In the genomic region with DNA sequence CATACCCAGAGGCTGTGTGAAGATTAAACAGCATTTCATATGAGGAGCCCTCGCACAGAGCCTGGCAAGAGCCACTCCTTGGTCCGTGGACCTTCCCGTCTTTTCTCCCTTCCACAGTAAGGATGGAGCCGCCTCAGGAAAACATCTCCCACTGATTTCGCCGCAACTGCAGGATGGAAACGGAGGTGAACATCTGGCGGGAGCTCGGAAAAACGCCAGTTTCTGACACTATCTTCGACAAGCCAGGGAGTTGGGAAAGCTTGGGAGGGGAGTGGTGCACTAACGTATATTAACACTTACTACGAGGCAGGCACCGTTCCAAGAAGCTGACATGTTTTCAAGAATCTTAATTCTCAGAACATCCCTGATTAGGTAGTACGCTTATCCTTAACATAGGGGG, we compare ENCODE assay signal across 1 cellular context.
TF ChIP-seq lines count a peak whose summit lies in the region.

No MANE protein-coding gene starts in this region.

TF ChIP-seq in K562, 482 proteins besides CTCF, POLR2A, EP300 and RAD21 (continued from another document and continues in another):
- 0 out of 2 replicates have a peak, but pooled peaks have one; percentile 23 for TF ChIP-seq TAL1 (IDR thresholded peaks at IDR 0.05)
- no peak for TF ChIP-seq ZFX (CRISPR knock-in tag; IDR thresholded peaks at IDR 0.05)
- no peak for TF ChIP-seq NUFIP1 (IDR thresholded peaks at IDR 0.05; ENCODE audit: partially characterized antibody)
- TF ChIP-seq PYGO2 (tag; IDR thresholded peaks at IDR 0.05) = no peak
- TF ChIP-seq, protein P1, sequence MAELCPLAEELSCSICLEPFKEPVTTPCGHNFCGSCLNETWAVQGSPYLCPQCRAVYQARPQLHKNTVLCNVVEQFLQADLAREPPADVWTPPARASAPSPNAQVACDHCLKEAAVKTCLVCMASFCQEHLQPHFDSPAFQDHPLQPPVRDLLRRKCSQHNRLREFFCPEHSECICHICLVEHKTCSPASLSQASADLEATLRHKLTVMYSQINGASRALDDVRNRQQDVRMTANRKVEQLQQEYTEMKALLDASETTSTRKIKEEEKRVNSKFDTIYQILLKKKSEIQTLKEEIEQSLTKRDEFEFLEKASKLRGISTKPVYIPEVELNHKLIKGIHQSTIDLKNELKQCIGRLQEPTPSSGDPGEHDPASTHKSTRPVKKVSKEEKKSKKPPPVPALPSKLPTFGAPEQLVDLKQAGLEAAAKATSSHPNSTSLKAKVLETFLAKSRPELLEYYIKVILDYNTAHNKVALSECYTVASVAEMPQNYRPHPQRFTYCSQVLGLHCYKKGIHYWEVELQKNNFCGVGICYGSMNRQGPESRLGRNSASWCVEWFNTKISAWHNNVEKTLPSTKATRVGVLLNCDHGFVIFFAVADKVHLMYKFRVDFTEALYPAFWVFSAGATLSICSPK (IDR thresholded peaks at IDR 0.05; ENCODE audit: borderline replicate concordance) = no peak
- TF ChIP-seq, protein P2, sequence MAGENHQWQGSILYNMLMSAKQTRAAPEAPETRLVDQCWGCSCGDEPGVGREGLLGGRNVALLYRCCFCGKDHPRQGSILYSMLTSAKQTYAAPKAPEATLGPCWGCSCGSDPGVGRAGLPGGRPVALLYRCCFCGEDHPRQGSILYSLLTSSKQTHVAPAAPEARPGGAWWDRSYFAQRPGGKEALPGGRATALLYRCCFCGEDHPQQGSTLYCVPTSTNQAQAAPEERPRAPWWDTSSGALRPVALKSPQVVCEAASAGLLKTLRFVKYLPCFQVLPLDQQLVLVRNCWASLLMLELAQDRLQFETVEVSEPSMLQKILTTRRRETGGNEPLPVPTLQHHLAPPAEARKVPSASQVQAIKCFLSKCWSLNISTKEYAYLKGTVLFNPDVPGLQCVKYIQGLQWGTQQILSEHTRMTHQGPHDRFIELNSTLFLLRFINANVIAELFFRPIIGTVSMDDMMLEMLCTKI (IDR thresholded peaks at IDR 0.05; ENCODE audit: partially characterized antibody) = no peak
- no peak for TF ChIP-seq ZNF24 (IDR thresholded peaks at IDR 0.05)
- TF ChIP-seq NFE2 (IDR thresholded peaks at IDR 0.05; ENCODE audit: low read depth) = no peak
- TF ChIP-seq, protein P3, sequence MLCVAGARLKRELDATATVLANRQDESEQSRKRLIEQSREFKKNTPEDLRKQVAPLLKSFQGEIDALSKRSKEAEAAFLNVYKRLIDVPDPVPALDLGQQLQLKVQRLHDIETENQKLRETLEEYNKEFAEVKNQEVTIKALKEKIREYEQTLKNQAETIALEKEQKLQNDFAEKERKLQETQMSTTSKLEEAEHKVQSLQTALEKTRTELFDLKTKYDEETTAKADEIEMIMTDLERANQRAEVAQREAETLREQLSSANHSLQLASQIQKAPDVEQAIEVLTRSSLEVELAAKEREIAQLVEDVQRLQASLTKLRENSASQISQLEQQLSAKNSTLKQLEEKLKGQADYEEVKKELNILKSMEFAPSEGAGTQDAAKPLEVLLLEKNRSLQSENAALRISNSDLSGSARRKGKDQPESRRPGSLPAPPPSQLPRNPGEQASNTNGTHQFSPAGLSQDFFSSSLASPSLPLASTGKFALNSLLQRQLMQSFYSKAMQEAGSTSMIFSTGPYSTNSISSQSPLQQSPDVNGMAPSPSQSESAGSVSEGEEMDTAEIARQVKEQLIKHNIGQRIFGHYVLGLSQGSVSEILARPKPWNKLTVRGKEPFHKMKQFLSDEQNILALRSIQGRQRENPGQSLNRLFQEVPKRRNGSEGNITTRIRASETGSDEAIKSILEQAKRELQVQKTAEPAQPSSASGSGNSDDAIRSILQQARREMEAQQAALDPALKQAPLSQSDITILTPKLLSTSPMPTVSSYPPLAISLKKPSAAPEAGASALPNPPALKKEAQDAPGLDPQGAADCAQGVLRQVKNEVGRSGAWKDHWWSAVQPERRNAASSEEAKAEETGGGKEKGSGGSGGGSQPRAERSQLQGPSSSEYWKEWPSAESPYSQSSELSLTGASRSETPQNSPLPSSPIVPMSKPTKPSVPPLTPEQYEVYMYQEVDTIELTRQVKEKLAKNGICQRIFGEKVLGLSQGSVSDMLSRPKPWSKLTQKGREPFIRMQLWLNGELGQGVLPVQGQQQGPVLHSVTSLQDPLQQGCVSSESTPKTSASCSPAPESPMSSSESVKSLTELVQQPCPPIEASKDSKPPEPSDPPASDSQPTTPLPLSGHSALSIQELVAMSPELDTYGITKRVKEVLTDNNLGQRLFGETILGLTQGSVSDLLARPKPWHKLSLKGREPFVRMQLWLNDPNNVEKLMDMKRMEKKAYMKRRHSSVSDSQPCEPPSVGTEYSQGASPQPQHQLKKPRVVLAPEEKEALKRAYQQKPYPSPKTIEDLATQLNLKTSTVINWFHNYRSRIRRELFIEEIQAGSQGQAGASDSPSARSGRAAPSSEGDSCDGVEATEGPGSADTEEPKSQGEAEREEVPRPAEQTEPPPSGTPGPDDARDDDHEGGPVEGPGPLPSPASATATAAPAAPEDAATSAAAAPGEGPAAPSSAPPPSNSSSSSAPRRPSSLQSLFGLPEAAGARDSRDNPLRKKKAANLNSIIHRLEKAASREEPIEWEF (CRISPR knock-in tag; IDR thresholded peaks at IDR 0.05) = no peak
- TF ChIP-seq, protein P4, sequence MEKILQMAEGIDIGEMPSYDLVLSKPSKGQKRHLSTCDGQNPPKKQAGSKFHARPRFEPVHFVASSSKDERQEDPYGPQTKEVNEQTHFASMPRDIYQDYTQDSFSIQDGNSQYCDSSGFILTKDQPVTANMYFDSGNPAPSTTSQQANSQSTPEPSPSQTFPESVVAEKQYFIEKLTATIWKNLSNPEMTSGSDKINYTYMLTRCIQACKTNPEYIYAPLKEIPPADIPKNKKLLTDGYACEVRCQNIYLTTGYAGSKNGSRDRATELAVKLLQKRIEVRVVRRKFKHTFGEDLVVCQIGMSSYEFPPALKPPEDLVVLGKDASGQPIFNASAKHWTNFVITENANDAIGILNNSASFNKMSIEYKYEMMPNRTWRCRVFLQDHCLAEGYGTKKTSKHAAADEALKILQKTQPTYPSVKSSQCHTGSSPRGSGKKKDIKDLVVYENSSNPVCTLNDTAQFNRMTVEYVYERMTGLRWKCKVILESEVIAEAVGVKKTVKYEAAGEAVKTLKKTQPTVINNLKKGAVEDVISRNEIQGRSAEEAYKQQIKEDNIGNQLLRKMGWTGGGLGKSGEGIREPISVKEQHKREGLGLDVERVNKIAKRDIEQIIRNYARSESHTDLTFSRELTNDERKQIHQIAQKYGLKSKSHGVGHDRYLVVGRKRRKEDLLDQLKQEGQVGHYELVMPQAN (IDR thresholded peaks at IDR 0.05; ENCODE audit: borderline replicate concordance) = no peak
- TF ChIP-seq ZBTB8A (IDR thresholded peaks at IDR 0.05; ENCODE audit: partially characterized antibody) = no peak
- TF ChIP-seq EGR1 (conservative IDR thresholded peaks at IDR 0.05) = no peak
- TF ChIP-seq ARHGAP35 (IDR thresholded peaks at IDR 0.05; ENCODE audit: partially characterized antibody) = no peak
- no peak for TF ChIP-seq HCFC1 (IDR thresholded peaks at IDR 0.05; ENCODE audit: low read depth, low read length)
- TF ChIP-seq SRSF3 (IDR thresholded peaks at IDR 0.05; ENCODE audit: insufficient read depth, low read length) = no peak
- no peak for TF ChIP-seq ZNF134 (CRISPR knock-in tag; conservative IDR thresholded peaks at IDR 0.05)
- TF ChIP-seq MYBL2 (IDR thresholded peaks at IDR 0.05; ENCODE audit: low read depth) = no peak
- TF ChIP-seq MYBL2 (CRISPR knock-in tag; IDR thresholded peaks at IDR 0.05; ENCODE audit: borderline replicate concordance) = no peak
- TF ChIP-seq SMAD3 (CRISPR knock-in tag; conservative IDR thresholded peaks at IDR 0.05) = no peak
- 0 out of 2 replicates have a peak, but pooled peaks have one; percentile 22 for TF ChIP-seq ARID1B (IDR thresholded peaks at IDR 0.05)
- no peak for TF ChIP-seq TEAD2 (tag; IDR thresholded peaks at IDR 0.05)
- no peak for TF ChIP-seq NCOR1 (IDR thresholded peaks at IDR 0.05)
- TF ChIP-seq SIN3B (IDR thresholded peaks at IDR 0.05; ENCODE audit: low read depth) = no peak
- no peak for TF ChIP-seq RBBP5 (IDR thresholded peaks at IDR 0.05; ENCODE audit: borderline replicate concordance, insufficient read depth, low read length, poor library complexity, severe bottlenecking)
- TF ChIP-seq, protein P5, sequence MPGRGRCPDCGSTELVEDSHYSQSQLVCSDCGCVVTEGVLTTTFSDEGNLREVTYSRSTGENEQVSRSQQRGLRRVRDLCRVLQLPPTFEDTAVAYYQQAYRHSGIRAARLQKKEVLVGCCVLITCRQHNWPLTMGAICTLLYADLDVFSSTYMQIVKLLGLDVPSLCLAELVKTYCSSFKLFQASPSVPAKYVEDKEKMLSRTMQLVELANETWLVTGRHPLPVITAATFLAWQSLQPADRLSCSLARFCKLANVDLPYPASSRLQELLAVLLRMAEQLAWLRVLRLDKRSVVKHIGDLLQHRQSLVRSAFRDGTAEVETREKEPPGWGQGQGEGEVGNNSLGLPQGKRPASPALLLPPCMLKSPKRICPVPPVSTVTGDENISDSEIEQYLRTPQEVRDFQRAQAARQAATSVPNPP (IDR thresholded peaks at IDR 0.05; ENCODE audit: borderline replicate concordance, insufficient read depth, insufficient read length) = no peak
- TF ChIP-seq, protein P6, sequence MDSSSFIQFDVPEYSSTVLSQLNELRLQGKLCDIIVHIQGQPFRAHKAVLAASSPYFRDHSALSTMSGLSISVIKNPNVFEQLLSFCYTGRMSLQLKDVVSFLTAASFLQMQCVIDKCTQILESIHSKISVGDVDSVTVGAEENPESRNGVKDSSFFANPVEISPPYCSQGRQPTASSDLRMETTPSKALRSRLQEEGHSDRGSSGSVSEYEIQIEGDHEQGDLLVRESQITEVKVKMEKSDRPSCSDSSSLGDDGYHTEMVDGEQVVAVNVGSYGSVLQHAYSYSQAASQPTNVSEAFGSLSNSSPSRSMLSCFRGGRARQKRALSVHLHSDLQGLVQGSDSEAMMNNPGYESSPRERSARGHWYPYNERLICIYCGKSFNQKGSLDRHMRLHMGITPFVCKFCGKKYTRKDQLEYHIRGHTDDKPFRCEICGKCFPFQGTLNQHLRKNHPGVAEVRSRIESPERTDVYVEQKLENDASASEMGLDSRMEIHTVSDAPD (CRISPR knock-in tag; IDR thresholded peaks at IDR 0.05) = no peak
- TF ChIP-seq SREBF2 (CRISPR knock-in tag; IDR thresholded peaks at IDR 0.05) = no peak
- no peak for TF ChIP-seq RBM22 (IDR thresholded peaks at IDR 0.05; ENCODE audit: low read depth, low read length, poor library complexity, severe bottlenecking)
- no peak for TF ChIP-seq ZNF23 (CRISPR knock-in tag; IDR thresholded peaks at IDR 0.05)
- no peak for TF ChIP-seq POLR2G (IDR thresholded peaks at IDR 0.05; ENCODE audit: low read depth, low read length)
- TF ChIP-seq GTF2E2 (tag; IDR thresholded peaks at IDR 0.05) = no peak
- no peak for TF ChIP-seq PHTF2 (CRISPR knock-in tag; IDR thresholded peaks at IDR 0.05)
- TF ChIP-seq PTTG1 (tag; IDR thresholded peaks at IDR 0.05; ENCODE audit: low read depth) = no peak
- TF ChIP-seq, protein P7, sequence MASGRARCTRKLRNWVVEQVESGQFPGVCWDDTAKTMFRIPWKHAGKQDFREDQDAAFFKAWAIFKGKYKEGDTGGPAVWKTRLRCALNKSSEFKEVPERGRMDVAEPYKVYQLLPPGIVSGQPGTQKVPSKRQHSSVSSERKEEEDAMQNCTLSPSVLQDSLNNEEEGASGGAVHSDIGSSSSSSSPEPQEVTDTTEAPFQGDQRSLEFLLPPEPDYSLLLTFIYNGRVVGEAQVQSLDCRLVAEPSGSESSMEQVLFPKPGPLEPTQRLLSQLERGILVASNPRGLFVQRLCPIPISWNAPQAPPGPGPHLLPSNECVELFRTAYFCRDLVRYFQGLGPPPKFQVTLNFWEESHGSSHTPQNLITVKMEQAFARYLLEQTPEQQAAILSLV (tag; IDR thresholded peaks at IDR 0.05) = no peak
- TF ChIP-seq SETDB1 (IDR thresholded peaks at IDR 0.05; ENCODE audit: low read length) = no peak
- TF ChIP-seq NFIC (IDR thresholded peaks at IDR 0.05) = peak; percentile 66
- no peak for TF ChIP-seq RFX5 (IDR thresholded peaks at IDR 0.05; ENCODE audit: low read depth, low read length)
- no peak for TF ChIP-seq ZNF583 (CRISPR knock-in tag; IDR thresholded peaks at IDR 0.05)
- TF ChIP-seq, protein P8, sequence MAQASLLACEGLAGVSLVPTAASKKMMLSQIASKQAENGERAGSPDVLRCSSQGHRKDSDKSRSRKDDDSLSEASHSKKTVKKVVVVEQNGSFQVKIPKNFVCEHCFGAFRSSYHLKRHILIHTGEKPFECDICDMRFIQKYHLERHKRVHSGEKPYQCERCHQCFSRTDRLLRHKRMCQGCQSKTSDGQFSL (CRISPR knock-in tag; IDR thresholded peaks at IDR 0.05) = no peak
- TF ChIP-seq, protein P8 (tag; IDR thresholded peaks at IDR 0.05) = no peak
- no peak for TF ChIP-seq ZKSCAN3 (CRISPR knock-in tag; IDR thresholded peaks at IDR 0.05)
- TF ChIP-seq, protein P9, sequence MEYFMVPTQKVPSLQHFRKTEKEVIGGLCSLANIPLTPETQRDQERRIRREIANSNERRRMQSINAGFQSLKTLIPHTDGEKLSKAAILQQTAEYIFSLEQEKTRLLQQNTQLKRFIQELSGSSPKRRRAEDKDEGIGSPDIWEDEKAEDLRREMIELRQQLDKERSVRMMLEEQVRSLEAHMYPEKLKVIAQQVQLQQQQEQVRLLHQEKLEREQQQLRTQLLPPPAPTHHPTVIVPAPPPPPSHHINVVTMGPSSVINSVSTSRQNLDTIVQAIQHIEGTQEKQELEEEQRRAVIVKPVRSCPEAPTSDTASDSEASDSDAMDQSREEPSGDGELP (CRISPR knock-in tag; IDR thresholded peaks at IDR 0.05; ENCODE audit: borderline replicate concordance) = peak; percentile 11; the same call in 1 of the 2 replicates
- no peak for TF ChIP-seq HDAC6 (IDR thresholded peaks at IDR 0.05; ENCODE audit: low read depth, low read length)
- TF ChIP-seq, protein P10, sequence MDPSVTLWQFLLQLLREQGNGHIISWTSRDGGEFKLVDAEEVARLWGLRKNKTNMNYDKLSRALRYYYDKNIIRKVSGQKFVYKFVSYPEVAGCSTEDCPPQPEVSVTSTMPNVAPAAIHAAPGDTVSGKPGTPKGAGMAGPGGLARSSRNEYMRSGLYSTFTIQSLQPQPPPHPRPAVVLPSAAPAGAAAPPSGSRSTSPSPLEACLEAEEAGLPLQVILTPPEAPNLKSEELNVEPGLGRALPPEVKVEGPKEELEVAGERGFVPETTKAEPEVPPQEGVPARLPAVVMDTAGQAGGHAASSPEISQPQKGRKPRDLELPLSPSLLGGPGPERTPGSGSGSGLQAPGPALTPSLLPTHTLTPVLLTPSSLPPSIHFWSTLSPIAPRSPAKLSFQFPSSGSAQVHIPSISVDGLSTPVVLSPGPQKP (CRISPR knock-in tag; IDR thresholded peaks at IDR 0.05) = no peak
- TF ChIP-seq KHSRP (IDR thresholded peaks at IDR 0.05) = no peak
- no peak for TF ChIP-seq ZNF354B (CRISPR knock-in tag; IDR thresholded peaks at IDR 0.05)
- TF ChIP-seq HNRNPUL1 (IDR thresholded peaks at IDR 0.05; ENCODE audit: low read length) = no peak
- TF ChIP-seq RBM15 (IDR thresholded peaks at IDR 0.05; ENCODE audit: insufficient read depth, low read length) = no peak
- TF ChIP-seq KDM5B (IDR thresholded peaks at IDR 0.05; ENCODE audit: insufficient replicate concordance, low read depth, low read length) = no peak
- no peak for TF ChIP-seq POLR3A (IDR thresholded peaks at IDR 0.05; ENCODE audit: borderline replicate concordance, extremely low read depth, insufficient read depth, insufficient read length)
- TF ChIP-seq CREB1 (IDR thresholded peaks at IDR 0.05) = no peak
- no peak for TF ChIP-seq CREB1 (CRISPR knock-in tag; IDR thresholded peaks at IDR 0.05)
- TF ChIP-seq TAF7 (tag; IDR thresholded peaks at IDR 0.05) = no peak
- TF ChIP-seq MBD2 (IDR thresholded peaks at IDR 0.05; ENCODE audit: borderline replicate concordance, low read depth) = no peak
- TF ChIP-seq CBFA2T3 (IDR thresholded peaks at IDR 0.05) = peak; percentile 51
- TF ChIP-seq FUS (optimal IDR thresholded peaks at IDR 0.05; ENCODE audit: low read depth, low read length) = no peak
